In the genomic region with DNA sequence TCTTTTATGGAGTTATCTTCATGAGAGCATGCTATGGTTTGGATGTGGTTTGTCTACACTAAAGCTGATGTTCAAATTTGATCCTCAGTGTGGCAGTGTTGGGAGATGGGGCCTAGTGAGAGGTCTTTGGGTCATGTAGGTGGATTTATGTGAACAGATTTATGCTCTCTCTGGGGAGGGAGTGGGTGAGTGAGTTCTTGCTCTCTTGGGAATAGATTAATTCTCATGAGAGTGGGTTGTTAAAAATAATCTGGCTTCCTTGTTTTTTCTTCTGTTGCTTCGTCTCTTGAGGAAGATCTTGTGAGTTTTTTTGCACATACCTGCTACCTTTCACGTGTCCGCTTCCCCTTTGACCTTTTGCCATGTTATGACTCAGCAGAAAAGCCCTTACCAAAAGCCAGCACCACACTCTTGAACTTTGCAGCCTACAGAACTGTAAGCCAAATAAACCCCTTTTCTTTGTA, we compare ENCODE assay signal across 2 cellular contexts.
TF ChIP-seq lines count a peak whose summit lies in the region.

No MANE protein-coding gene starts in this region.

TF ChIP-seq in HEK293, 187 proteins besides CTCF, POLR2A, EP300 and RAD21 (continued from another document):
- TF ChIP-seq, protein P1, sequence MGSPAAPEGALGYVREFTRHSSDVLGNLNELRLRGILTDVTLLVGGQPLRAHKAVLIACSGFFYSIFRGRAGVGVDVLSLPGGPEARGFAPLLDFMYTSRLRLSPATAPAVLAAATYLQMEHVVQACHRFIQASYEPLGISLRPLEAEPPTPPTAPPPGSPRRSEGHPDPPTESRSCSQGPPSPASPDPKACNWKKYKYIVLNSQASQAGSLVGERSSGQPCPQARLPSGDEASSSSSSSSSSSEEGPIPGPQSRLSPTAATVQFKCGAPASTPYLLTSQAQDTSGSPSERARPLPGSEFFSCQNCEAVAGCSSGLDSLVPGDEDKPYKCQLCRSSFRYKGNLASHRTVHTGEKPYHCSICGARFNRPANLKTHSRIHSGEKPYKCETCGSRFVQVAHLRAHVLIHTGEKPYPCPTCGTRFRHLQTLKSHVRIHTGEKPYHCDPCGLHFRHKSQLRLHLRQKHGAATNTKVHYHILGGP (tag by site-specific recombination; IDR thresholded peaks at IDR 0.05), result no peak
- TF ChIP-seq BCL11B (tag by site-specific recombination; IDR thresholded peaks at IDR 0.05; ENCODE audit: low read depth), result no peak
- peak; percentile 95 for TF ChIP-seq EGR2 (tag by site-specific recombination; IDR thresholded peaks at IDR 0.05; ENCODE audit: low read depth)
- peak; percentile 69; the same call in 1 of the 2 replicates for TF ChIP-seq ZNF423 (tag by site-specific recombination; IDR thresholded peaks at IDR 0.05)
- no peak for TF ChIP-seq HOXC10 (CRISPR knock-in tag; IDR thresholded peaks at IDR 0.05)
- TF ChIP-seq ZNF600 (tag by site-specific recombination; IDR thresholded peaks at IDR 0.05), result no peak
- TF ChIP-seq, protein P2, sequence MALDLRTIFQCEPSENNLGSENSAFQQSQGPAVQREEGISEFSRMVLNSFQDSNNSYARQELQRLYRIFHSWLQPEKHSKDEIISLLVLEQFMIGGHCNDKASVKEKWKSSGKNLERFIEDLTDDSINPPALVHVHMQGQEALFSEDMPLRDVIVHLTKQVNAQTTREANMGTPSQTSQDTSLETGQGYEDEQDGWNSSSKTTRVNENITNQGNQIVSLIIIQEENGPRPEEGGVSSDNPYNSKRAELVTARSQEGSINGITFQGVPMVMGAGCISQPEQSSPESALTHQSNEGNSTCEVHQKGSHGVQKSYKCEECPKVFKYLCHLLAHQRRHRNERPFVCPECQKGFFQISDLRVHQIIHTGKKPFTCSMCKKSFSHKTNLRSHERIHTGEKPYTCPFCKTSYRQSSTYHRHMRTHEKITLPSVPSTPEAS (tag by site-specific recombination; IDR thresholded peaks at IDR 0.05), result no peak
- TF ChIP-seq, protein P3, sequence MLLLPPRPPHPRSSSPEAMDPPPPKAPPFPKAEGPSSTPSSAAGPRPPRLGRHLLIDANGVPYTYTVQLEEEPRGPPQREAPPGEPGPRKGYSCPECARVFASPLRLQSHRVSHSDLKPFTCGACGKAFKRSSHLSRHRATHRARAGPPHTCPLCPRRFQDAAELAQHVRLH (tag by site-specific recombination; IDR thresholded peaks at IDR 0.05), result no peak
- TF ChIP-seq OSR2 (tag by site-specific recombination; IDR thresholded peaks at IDR 0.05), result peak; percentile 51; the same call in 1 of the 2 replicates
- TF ChIP-seq ZNF510 (tag by site-specific recombination; IDR thresholded peaks at IDR 0.05; ENCODE audit: insufficient replicate concordance), result no peak
- no peak for TF ChIP-seq ZNF549 (tag by site-specific recombination; IDR thresholded peaks at IDR 0.05)

TF ChIP-seq in HepG2, 621 proteins besides CTCF, POLR2A, EP300 and RAD21 (continued from another document):
- TF ChIP-seq CREB1 (IDR thresholded peaks at IDR 0.05) (no peak), CREB1 (CRISPR knock-in tag; IDR thresholded peaks at IDR 0.05) (peak; percentile 40; the same call in 1 of the 2 replicates), SAP130 (CRISPR knock-in tag; IDR thresholded peaks at IDR 0.05; ENCODE audit: low read depth) (peak; percentile 30; the same call in 1 of the 2 replicates), NFE2 (CRISPR knock-in tag; IDR thresholded peaks at IDR 0.05) (0 out of 2 replicates have a peak, but pooled peaks have one; percentile 59), NR2F2 (IDR thresholded peaks at IDR 0.05; ENCODE audit: borderline replicate concordance, low read depth) (peak; percentile 79), ZSCAN30 (CRISPR knock-in tag; IDR thresholded peaks at IDR 0.05) (no peak), ZNF564 (CRISPR knock-in tag; IDR thresholded peaks at IDR 0.05) (peak; percentile 99), SCMH1 (CRISPR knock-in tag; IDR thresholded peaks at IDR 0.05; ENCODE audit: borderline replicate concordance) (no peak), ZNF589 (CRISPR knock-in tag; conservative IDR thresholded peaks at IDR 0.05) (no peak), MIER2 (CRISPR knock-in tag; IDR thresholded peaks at IDR 0.05) (no peak), SMAD9 (CRISPR knock-in tag; IDR thresholded peaks at IDR 0.05) (no peak), FOXO1 (CRISPR knock-in tag; IDR thresholded peaks at IDR 0.05) (no peak), ZNF766 (CRISPR knock-in tag; IDR thresholded peaks at IDR 0.05; ENCODE audit: borderline replicate concordance) (peak; percentile 93; the same call in 1 of the 2 replicates)
- TF ChIP-seq, protein P4, sequence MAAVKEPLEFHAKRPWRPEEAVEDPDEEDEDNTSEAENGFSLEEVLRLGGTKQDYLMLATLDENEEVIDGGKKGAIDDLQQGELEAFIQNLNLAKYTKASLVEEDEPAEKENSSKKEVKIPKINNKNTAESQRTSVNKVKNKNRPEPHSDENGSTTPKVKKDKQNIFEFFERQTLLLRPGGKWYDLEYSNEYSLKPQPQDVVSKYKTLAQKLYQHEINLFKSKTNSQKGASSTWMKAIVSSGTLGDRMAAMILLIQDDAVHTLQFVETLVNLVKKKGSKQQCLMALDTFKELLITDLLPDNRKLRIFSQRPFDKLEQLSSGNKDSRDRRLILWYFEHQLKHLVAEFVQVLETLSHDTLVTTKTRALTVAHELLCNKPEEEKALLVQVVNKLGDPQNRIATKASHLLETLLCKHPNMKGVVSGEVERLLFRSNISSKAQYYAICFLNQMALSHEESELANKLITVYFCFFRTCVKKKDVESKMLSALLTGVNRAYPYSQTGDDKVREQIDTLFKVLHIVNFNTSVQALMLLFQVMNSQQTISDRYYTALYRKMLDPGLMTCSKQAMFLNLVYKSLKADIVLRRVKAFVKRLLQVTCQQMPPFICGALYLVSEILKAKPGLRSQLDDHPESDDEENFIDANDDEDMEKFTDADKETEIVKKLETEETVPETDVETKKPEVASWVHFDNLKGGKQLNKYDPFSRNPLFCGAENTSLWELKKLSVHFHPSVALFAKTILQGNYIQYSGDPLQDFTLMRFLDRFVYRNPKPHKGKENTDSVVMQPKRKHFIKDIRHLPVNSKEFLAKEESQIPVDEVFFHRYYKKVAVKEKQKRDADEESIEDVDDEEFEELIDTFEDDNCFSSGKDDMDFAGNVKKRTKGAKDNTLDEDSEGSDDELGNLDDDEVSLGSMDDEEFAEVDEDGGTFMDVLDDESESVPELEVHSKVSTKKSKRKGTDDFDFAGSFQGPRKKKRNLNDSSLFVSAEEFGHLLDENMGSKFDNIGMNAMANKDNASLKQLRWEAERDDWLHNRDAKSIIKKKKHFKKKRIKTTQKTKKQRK (IDR thresholded peaks at IDR 0.05; ENCODE audit: low read length), result no peak
- TF ChIP-seq, protein P5, sequence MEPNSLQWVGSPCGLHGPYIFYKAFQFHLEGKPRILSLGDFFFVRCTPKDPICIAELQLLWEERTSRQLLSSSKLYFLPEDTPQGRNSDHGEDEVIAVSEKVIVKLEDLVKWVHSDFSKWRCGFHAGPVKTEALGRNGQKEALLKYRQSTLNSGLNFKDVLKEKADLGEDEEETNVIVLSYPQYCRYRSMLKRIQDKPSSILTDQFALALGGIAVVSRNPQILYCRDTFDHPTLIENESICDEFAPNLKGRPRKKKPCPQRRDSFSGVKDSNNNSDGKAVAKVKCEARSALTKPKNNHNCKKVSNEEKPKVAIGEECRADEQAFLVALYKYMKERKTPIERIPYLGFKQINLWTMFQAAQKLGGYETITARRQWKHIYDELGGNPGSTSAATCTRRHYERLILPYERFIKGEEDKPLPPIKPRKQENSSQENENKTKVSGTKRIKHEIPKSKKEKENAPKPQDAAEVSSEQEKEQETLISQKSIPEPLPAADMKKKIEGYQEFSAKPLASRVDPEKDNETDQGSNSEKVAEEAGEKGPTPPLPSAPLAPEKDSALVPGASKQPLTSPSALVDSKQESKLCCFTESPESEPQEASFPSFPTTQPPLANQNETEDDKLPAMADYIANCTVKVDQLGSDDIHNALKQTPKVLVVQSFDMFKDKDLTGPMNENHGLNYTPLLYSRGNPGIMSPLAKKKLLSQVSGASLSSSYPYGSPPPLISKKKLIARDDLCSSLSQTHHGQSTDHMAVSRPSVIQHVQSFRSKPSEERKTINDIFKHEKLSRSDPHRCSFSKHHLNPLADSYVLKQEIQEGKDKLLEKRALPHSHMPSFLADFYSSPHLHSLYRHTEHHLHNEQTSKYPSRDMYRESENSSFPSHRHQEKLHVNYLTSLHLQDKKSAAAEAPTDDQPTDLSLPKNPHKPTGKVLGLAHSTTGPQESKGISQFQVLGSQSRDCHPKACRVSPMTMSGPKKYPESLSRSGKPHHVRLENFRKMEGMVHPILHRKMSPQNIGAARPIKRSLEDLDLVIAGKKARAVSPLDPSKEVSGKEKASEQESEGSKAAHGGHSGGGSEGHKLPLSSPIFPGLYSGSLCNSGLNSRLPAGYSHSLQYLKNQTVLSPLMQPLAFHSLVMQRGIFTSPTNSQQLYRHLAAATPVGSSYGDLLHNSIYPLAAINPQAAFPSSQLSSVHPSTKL (CRISPR knock-in tag; IDR thresholded peaks at IDR 0.05), result peak; percentile 33; the same call in 1 of the 2 replicates
- TF ChIP-seq, protein P6, sequence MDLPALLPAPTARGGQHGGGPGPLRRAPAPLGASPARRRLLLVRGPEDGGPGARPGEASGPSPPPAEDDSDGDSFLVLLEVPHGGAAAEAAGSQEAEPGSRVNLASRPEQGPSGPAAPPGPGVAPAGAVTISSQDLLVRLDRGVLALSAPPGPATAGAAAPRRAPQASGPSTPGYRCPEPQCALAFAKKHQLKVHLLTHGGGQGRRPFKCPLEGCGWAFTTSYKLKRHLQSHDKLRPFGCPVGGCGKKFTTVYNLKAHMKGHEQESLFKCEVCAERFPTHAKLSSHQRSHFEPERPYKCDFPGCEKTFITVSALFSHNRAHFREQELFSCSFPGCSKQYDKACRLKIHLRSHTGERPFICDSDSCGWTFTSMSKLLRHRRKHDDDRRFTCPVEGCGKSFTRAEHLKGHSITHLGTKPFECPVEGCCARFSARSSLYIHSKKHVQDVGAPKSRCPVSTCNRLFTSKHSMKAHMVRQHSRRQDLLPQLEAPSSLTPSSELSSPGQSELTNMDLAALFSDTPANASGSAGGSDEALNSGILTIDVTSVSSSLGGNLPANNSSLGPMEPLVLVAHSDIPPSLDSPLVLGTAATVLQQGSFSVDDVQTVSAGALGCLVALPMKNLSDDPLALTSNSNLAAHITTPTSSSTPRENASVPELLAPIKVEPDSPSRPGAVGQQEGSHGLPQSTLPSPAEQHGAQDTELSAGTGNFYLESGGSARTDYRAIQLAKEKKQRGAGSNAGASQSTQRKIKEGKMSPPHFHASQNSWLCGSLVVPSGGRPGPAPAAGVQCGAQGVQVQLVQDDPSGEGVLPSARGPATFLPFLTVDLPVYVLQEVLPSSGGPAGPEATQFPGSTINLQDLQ (CRISPR knock-in tag; IDR thresholded peaks at IDR 0.05), result no peak
- TF ChIP-seq, protein P7, sequence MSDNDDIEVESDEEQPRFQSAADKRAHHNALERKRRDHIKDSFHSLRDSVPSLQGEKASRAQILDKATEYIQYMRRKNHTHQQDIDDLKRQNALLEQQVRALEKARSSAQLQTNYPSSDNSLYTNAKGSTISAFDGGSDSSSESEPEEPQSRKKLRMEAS (IDR thresholded peaks at IDR 0.05), result peak; percentile 56; the same call in 1 of the 2 replicates
